ENCODE assay signal across 12 cellular contexts in genomic region chr19:3575949-3576673, GRCh38. TPM values are rescaled to one million over a fixed set of nuclear protein-coding genes. Genes with fewer than 3 reads are reported as not detected.
DNase-seq lines count a peak whose midpoint lies in the region; ATAC-seq, FAIRE-seq and TF ChIP-seq lines count a peak whose summit lies in the region.
"Had no signal": no experiment of that assay in that cellular context is flagged by ENCODE, and none has a peak within 500 bp of the region (broad histone marks: within the 10 kb centered on the region; RNA-seq: fewer than 3 reads in every experiment).

No MANE protein-coding gene starts in this region.

- FAIRE-seq in GM12878 (lab: Jason Lieb, UNC): no peak
- FAIRE-seq: endometrium had no signal

- no peak for TF ChIP-seq EP300 in GM12878 (IDR thresholded peaks at IDR 0.05; ENCODE audit: borderline replicate concordance in 1 of 2, control insufficient read depth in 1 of 2, low read depth in 2 of 2, low read length in 2 of 2)

- H4K20me1 ChIP-seq in GM12878 (ENCODE audit: control insufficient read depth, insufficient read depth): no peaks in the 10 kb centered on the region

- peaks cover 3% of the 10 kb centered on the region for H3K79me2 ChIP-seq in GM12878 (ENCODE audit: control insufficient read depth, insufficient read depth, low read length)

- ATAC-seq in GM12878: no peak
- ATAC-seq in GM21360 (IDR thresholded peaks at IDR 0.05; ENCODE audit: unreplicated experiment): no peak
- ATAC-seq in activated CD8-positive, alpha-beta memory T cell treated with anti-CD3 and anti-CD28 coated beads, Interleukin-2, amount 10 ng/mL, durations not matched to agents 7 days and 5 days: no peak

- H3K4me1 ChIP-seq in GM12878 (ENCODE audit: control insufficient read depth, insufficient read depth, low read length): peaks cover 3% of the 10 kb centered on the region

- H3K27me3 Mint-ChIP-seq in activated CD8-positive, alpha-beta memory T cell treated with anti-CD3 and anti-CD28 coated beads, Interleukin-2, amount 10 ng/mL, durations not matched to agents 7 days and 5 days: no peaks in the 10 kb centered on the region
- H3K27me3 Mint-ChIP-seq: activated naive CD8-positive, alpha-beta T cell treated with anti-CD3 and anti-CD28 coated beads for 36 hours had no signal

- WGBS in GM12878 (ENCODE audit: insufficient coverage, insufficient replicate concordance, low lambda C conversion rate, missing lambda C conversion rate): 91% methylated on average over 26 of the region's 29 CpGs

- POLR2A ChIA-PET in GM12878 (lab: Charles Lee) (no interaction called here), GM10248 (lab: Yijun Ruan, JAX) (no interaction called here)

- H3K9me3 ChIP-seq in GM12878 (replicated peaks; ENCODE audit: control insufficient read depth, insufficient read depth, low read length) (no peaks in the 10 kb centered on the region), iPS-18c (ENCODE audit: control insufficient read depth, insufficient read depth, low read length) (no peaks in the 10 kb centered on the region)

- intact Hi-C loops in GM12878 (cut with micrococcal nuclease; ENCODE audit: unreplicated experiment): no loop called here

- RAD21 ChIA-PET in GM12878 (lab: Charles Lee; ENCODE audit: unreplicated experiment): no interaction called here

- CTCF ChIA-PET in GM12878 (lab: Yijun Ruan, JAX): interaction anchor here (0.8 to 1.0 kb wide), 2 partner anchors 9 to 271 kb away, joined by 3 to 4 read pairs; partner anchors contain the start of gene GIPC3
- CTCF ChIA-PET in activated CD8-positive, alpha-beta memory T cell treated with anti-CD3 and anti-CD28 coated beads, Interleukin-2, amount 10 ng/mL, durations not matched to agents 7 days and 5 days (lab: Charles Lee): interaction anchor here (1.2 to 1.5 kb wide), 3 partner anchors 19 to 29 kb away, joined by 4 to 7 read pairs (median 5); partner anchors contain the start of gene MFSD12
- CTCF ChIA-PET in GM10248 (lab: Yijun Ruan, JAX): interaction anchor here (1.3 to 1.7 kb wide), 2 partner anchors 10 to 19 kb away, joined by 3 to 5 read pairs; partner anchors contain the start of gene MFSD12

- no peaks in the 10 kb centered on the region for H3K27me3 ChIP-seq in GM12878 (replicated peaks in 1 of 2; ENCODE audit: control insufficient read depth in 2 of 2, insufficient read depth in 2 of 2, low read length in 1 of 2)

- no peaks in the 10 kb centered on the region; a peak in 2 of 4 replicates for H3K36me3 ChIP-seq in GM12878 (ENCODE audit: control insufficient read depth in 2 of 2, insufficient read depth in 2 of 2, low read length in 1 of 2)

- no peak overlapping the region for H3K27ac ChIP-seq in GM12878 (ENCODE audit: control insufficient read depth, insufficient read depth)

- H3K9me3 Mint-ChIP-seq in activated CD8-positive, alpha-beta memory T cell treated with anti-CD3 and anti-CD28 coated beads, Interleukin-2, amount 10 ng/mL, durations not matched to agents 7 days and 5 days (ENCODE audit: low read depth): no peaks in the 10 kb centered on the region
- H3K9me3 Mint-ChIP-seq: activated naive CD8-positive, alpha-beta T cell treated with anti-CD3 and anti-CD28 coated beads for 36 hours had no signal

- DNase-seq in H4 (ENCODE audit: low spot score) (peak; percentile 2), GM12878 (ENCODE audit: low read depth, low spot score) (no peak), skeletal muscle cell (ENCODE audit: low read depth) (no peak), NCI-H1436 (lab: John Stamatoyannopoulos, UW) (no peak), GM10248 (ENCODE audit: extremely low spot score) (no peak)
- no peak for DNase-seq in activated CD8-positive, alpha-beta memory T cell treated with anti-CD3 and anti-CD28 coated beads, Interleukin-2, amount 10 ng/mL, durations not matched to agents 7 days and 5 days
- DNase-seq: activated naive CD8-positive, alpha-beta T cell treated with anti-CD3 and anti-CD28 coated beads for 36 hours; NCI-H1105; NCI-H774 had no signal

- no peak overlapping the region for H2AFZ ChIP-seq in GM12878 (ENCODE audit: control insufficient read depth, low read depth, low read length)

- TF ChIP-seq RAD21 in GM12878 (IDR thresholded peaks at IDR 0.05; ENCODE audit: insufficient read depth, low read depth, low read length): no peak

- in situ Hi-C loops in GM12878 (cut with MboI): no loop called here

- H3K4me3 Mint-ChIP-seq in activated CD8-positive, alpha-beta memory T cell treated with anti-CD3 and anti-CD28 coated beads, Interleukin-2, amount 10 ng/mL, durations not matched to agents 7 days and 5 days: no peak overlapping the region
- H3K4me3 Mint-ChIP-seq: activated naive CD8-positive, alpha-beta T cell treated with anti-CD3 and anti-CD28 coated beads for 36 hours had no signal

- no peak overlapping the region for H3K27ac Mint-ChIP-seq in activated CD8-positive, alpha-beta memory T cell treated with anti-CD3 and anti-CD28 coated beads, Interleukin-2, amount 10 ng/mL, durations not matched to agents 7 days and 5 days
- H3K27ac Mint-ChIP-seq: activated naive CD8-positive, alpha-beta T cell treated with anti-CD3 and anti-CD28 coated beads for 36 hours had no signal

- TF ChIP-seq POLR2A in GM12878 (IDR thresholded peaks at IDR 0.05; ENCODE audit: low read depth, low read length): no peak; the same call in 1 of the 2 replicates

- H3K4me1 Mint-ChIP-seq in activated CD8-positive, alpha-beta memory T cell treated with anti-CD3 and anti-CD28 coated beads, Interleukin-2, amount 10 ng/mL, durations not matched to agents 7 days and 5 days: peaks cover 9% of the 10 kb centered on the region

- TF ChIP-seq CTCF in GM12878 (IDR thresholded peaks at IDR 0.05 in 2 of 3, conservative IDR thresholded peaks at IDR 0.05 in 1 of 3; ENCODE audit: control insufficient read depth in 2 of 3, extremely low read depth in 1 of 3, insufficient read depth in 1 of 3, low read depth in 3 of 3, low read length in 3 of 3): no peak
- no peak for TF ChIP-seq CTCF in GM10248 (IDR thresholded peaks at IDR 0.05; ENCODE audit: control extremely low read depth, extremely low read depth, low read depth, missing control alignments)

- BruUV-seq in GM12878 (replicated peaks; lab: Mats Ljungman, UMichigan): no TSS peak

- H3K9ac ChIP-seq in GM12878 (ENCODE audit: control insufficient read depth, insufficient read depth, low read length): no peak overlapping the region

- H3K4me3 ChIP-seq in GM12878: no peak overlapping the region
- H3K4me3 ChIP-seq in iPS-18c (ENCODE audit: insufficient read depth, low read depth, low read length): peak overlapping the region; percentile 65
- H3K4me3 ChIP-seq in skeletal muscle cell (ENCODE audit: low read depth, low read length): peak overlapping the region; percentile 34

- no peak overlapping the region for H3K4me2 ChIP-seq in GM12878 (ENCODE audit: control insufficient read depth, insufficient read depth)

- H3K36me3 Mint-ChIP-seq in activated CD8-positive, alpha-beta memory T cell treated with anti-CD3 and anti-CD28 coated beads, Interleukin-2, amount 10 ng/mL, durations not matched to agents 7 days and 5 days: peaks cover 10% of the 10 kb centered on the region

- SMC1A ChIA-PET in GM12878 (lab: Charles Lee; ENCODE audit: uncharacterized antibody, unreplicated experiment): no interaction called here

RNA-seq across cellular contexts. Expression of gene HMG20B, which starts 3.4 kb away (rescaled TPM):
- total RNA-seq in H4 (2014; rRNA removed; shearing (Covaris generic)): 72.2 and 90.8 TPM in 2 replicates
- total RNA-seq in GM12878 (2013; cell fraction: nucleolus; rRNA removed): 16.4 and 20.5 TPM in 2 replicates
- total RNA-seq in GM12878 (2014; rRNA removed): 62.9 and 68.5 TPM in 2 replicates
- total RNA-seq in GM12878 (2014; rRNA removed; fragmentation: Illumina TruSeq; extraction: Trizol): 21.8 and 22.5 TPM in 2 replicates
- 80.9 and 86.4 TPM in 2 replicates for total RNA-seq in GM12878 (2021)
- 20.6 TPM for polyA plus RNA-seq in GM12878 (2011; ENCODE audit: low read depth)
- polyA plus RNA-seq in GM12878 (2011; rRNA removed): 22.7 and 30.4 TPM in 2 replicates
- 33.5 and 57.7 TPM in 2 replicates for polyA plus RNA-seq in GM12878 (2011; cell fraction: cytosol; rRNA removed)
- polyA plus RNA-seq in GM12878 (2011; cell fraction: nucleus; rRNA removed): 106 and 137 TPM in 2 replicates
- polyA plus RNA-seq in GM12878 (2012): 52.1 and 53.5 TPM in 2 replicates
- polyA plus RNA-seq in GM12878 (2014; fragmentation: Illumina TruSeq; extraction: Trizol): 7.8 and 12.9 TPM in 2 replicates
- 1 to 10 TPM in 1 of 2 experiments, under 1 TPM in 1; 0.37 to 1.8 TPM for polyA plus RNA-seq in GM12878 (2014; fragmentation: Nextera tagmentation; extraction: Ambion mirVana)
- polyA plus RNA-seq in GM12878 (2014; rRNA removed): 92.7 and 104 TPM in 2 replicates
- polyA plus RNA-seq in GM12878 (2016; fragmentation: Nextera tagmentation; extraction: Ambion mirVana): 10 to 100 TPM; 63.6 to 69.1 TPM
- polyA minus RNA-seq in GM12878 (2011; rRNA and poly(A)+ RNA removed): 4.9 and 10.6 TPM in 2 replicates
- polyA minus RNA-seq in GM12878 (2011; cell fraction: cytosol; rRNA and poly(A)+ RNA removed): 21.8 and 28.1 TPM in 2 replicates
- 8.1 and 14.1 TPM in 2 replicates for polyA minus RNA-seq in GM12878 (2011; cell fraction: nucleus; rRNA and poly(A)+ RNA removed)
- total RNA-seq in activated CD8-positive, alpha-beta memory T cell treated with anti-CD3 and anti-CD28 coated beads, Interleukin-2, amount 10 ng/mL, durations not matched to agents 7 days and 5 days: 10 to 100 TPM; 50.7 to 51.7 TPM

RNA-seq across cellular contexts. Expression of gene GIPC3, which starts 9.2 kb away (rescaled TPM):
- total RNA-seq in H4 (2014; rRNA removed; shearing (Covaris generic)): not detected in 2 replicates
- not detected in 2 replicates for total RNA-seq in GM12878 (2013; cell fraction: nucleolus; rRNA removed)
- not detected in 2 replicates for total RNA-seq in GM12878 (2014; rRNA removed)
- not detected in 2 replicates for total RNA-seq in GM12878 (2014; rRNA removed; fragmentation: Illumina TruSeq; extraction: Trizol)
- total RNA-seq in GM12878 (2021): not detected in 2 replicates
- polyA plus RNA-seq in GM12878 (2011; ENCODE audit: low read depth): 0.07 TPM
- not detected in 2 replicates for polyA plus RNA-seq in GM12878 (2011; rRNA removed)
- polyA plus RNA-seq in GM12878 (2011; cell fraction: cytosol; rRNA removed): not detected in 2 replicates
- polyA plus RNA-seq in GM12878 (2011; cell fraction: nucleus; rRNA removed): not detected in 2 replicates
- 0.08 and 0.13 TPM in 2 replicates for polyA plus RNA-seq in GM12878 (2012)
- polyA plus RNA-seq in GM12878 (2014; fragmentation: Illumina TruSeq; extraction: Trizol): not detected in 2 replicates
- polyA plus RNA-seq in GM12878 (2014; fragmentation: Nextera tagmentation; extraction: Ambion mirVana): not detected
- not detected in 2 replicates for polyA plus RNA-seq in GM12878 (2014; rRNA removed)
- not detected for polyA plus RNA-seq in GM12878 (2016; fragmentation: Nextera tagmentation; extraction: Ambion mirVana)
- not detected in 2 replicates for polyA minus RNA-seq in GM12878 (2011; rRNA and poly(A)+ RNA removed)
- polyA minus RNA-seq in GM12878 (2011; cell fraction: cytosol; rRNA and poly(A)+ RNA removed): not detected in 2 replicates
- not detected in 2 replicates for polyA minus RNA-seq in GM12878 (2011; cell fraction: nucleus; rRNA and poly(A)+ RNA removed)
- under 1 TPM; 0.15 to 0.23 TPM for total RNA-seq in activated CD8-positive, alpha-beta memory T cell treated with anti-CD3 and anti-CD28 coated beads, Interleukin-2, amount 10 ng/mL, durations not matched to agents 7 days and 5 days

RNA-seq across cellular contexts. Expression of gene MFSD12, which starts 18.7 kb away (rescaled TPM):
- 32.1 and 55.1 TPM in 2 replicates for total RNA-seq in H4 (2014; rRNA removed; shearing (Covaris generic))
- total RNA-seq in GM12878 (2013; cell fraction: nucleolus; rRNA removed): 108 and 117 TPM in 2 replicates
- total RNA-seq in GM12878 (2014; rRNA removed) (49.1 and 50.5 TPM in 2 replicates), GM12878 (2014; rRNA removed; fragmentation: Illumina TruSeq; extraction: Trizol) (14.2 and 15.3 TPM in 2 replicates), GM12878 (2021) (56.3 and 65.9 TPM in 2 replicates)
- polyA plus RNA-seq in GM12878 (2011; ENCODE audit: low read depth): 6.7 TPM
- polyA plus RNA-seq in GM12878 (2011; rRNA removed) (8.4 and 18.2 TPM in 2 replicates), GM12878 (2014; fragmentation: Illumina TruSeq; extraction: Trizol) (6.6 and 13.8 TPM in 2 replicates), GM12878 (2014; fragmentation: Nextera tagmentation; extraction: Ambion mirVana) (1 to 10 TPM in 1 of 2 experiments, under 1 TPM in 1; 0.58 to 1.9 TPM), GM12878 (2014; rRNA removed) (53.8 and 71.4 TPM in 2 replicates), GM12878 (2016; fragmentation: Nextera tagmentation; extraction: Ambion mirVana) (10 to 100 TPM in 1 of 2 experiments, 1 to 10 TPM in 1; 7.3 to 25.0 TPM)
- 24.8 and 37.2 TPM in 2 replicates for polyA plus RNA-seq in GM12878 (2011; cell fraction: cytosol; rRNA removed)
- 98.5 and 132 TPM in 2 replicates for polyA plus RNA-seq in GM12878 (2011; cell fraction: nucleus; rRNA removed)
- polyA plus RNA-seq in GM12878 (2012): 28.8 and 29.4 TPM in 2 replicates
- polyA minus RNA-seq in GM12878 (2011; rRNA and poly(A)+ RNA removed): 15.9 and 23.6 TPM in 2 replicates
- polyA minus RNA-seq in GM12878 (2011; cell fraction: cytosol; rRNA and poly(A)+ RNA removed): 25.9 and 34.3 TPM in 2 replicates
- polyA minus RNA-seq in GM12878 (2011; cell fraction: nucleus; rRNA and poly(A)+ RNA removed): 17.0 and 35.6 TPM in 2 replicates
- total RNA-seq in activated CD8-positive, alpha-beta memory T cell treated with anti-CD3 and anti-CD28 coated beads, Interleukin-2, amount 10 ng/mL, durations not matched to agents 7 days and 5 days: 10 to 100 TPM; 54.8 to 71.4 TPM

RNA-seq across cellular contexts. Expression of gene TBXA2R, which starts 30.6 kb away (rescaled TPM):
- total RNA-seq in H4 (2014; rRNA removed; shearing (Covaris generic)): 1.6 TPM in 1 of 2 replicates, not detected in the other
- total RNA-seq in GM12878 (2013; cell fraction: nucleolus; rRNA removed): 0.34 and 1.2 TPM in 2 replicates
- not detected in 2 replicates for total RNA-seq in GM12878 (2014; rRNA removed)
- not detected in 2 replicates for total RNA-seq in GM12878 (2014; rRNA removed; fragmentation: Illumina TruSeq; extraction: Trizol)
- total RNA-seq in GM12878 (2021): not detected in 2 replicates
- not detected for polyA plus RNA-seq in GM12878 (2011; ENCODE audit: low read depth)
- 0.03 TPM in 1 of 2 replicates, not detected in the other for polyA plus RNA-seq in GM12878 (2011; rRNA removed)
- polyA plus RNA-seq in GM12878 (2011; cell fraction: cytosol; rRNA removed): 0.05 and 0.06 TPM in 2 replicates
- polyA plus RNA-seq in GM12878 (2011; cell fraction: nucleus; rRNA removed): 0.12 and 0.13 TPM in 2 replicates
- polyA plus RNA-seq in GM12878 (2012): 0.10 and 0.14 TPM in 2 replicates
- polyA plus RNA-seq in GM12878 (2014; fragmentation: Illumina TruSeq; extraction: Trizol): 0.03 TPM in 1 of 2 replicates, not detected in the other
- not detected for polyA plus RNA-seq in GM12878 (2014; fragmentation: Nextera tagmentation; extraction: Ambion mirVana)
- polyA plus RNA-seq in GM12878 (2014; rRNA removed): 0.10 TPM in 1 of 2 replicates, not detected in the other
- polyA plus RNA-seq in GM12878 (2016; fragmentation: Nextera tagmentation; extraction: Ambion mirVana): not detected
- not detected in 2 replicates for polyA minus RNA-seq in GM12878 (2011; rRNA and poly(A)+ RNA removed)
- polyA minus RNA-seq in GM12878 (2011; cell fraction: cytosol; rRNA and poly(A)+ RNA removed): not detected in 2 replicates
- not detected in 2 replicates for polyA minus RNA-seq in GM12878 (2011; cell fraction: nucleus; rRNA and poly(A)+ RNA removed)
- total RNA-seq in activated CD8-positive, alpha-beta memory T cell treated with anti-CD3 and anti-CD28 coated beads, Interleukin-2, amount 10 ng/mL, durations not matched to agents 7 days and 5 days: under 1 TPM; 0.26 to 0.54 TPM

RNA-seq across cellular contexts. Expression of gene TEKTIP1, which starts 37.1 kb away (rescaled TPM):
- total RNA-seq in H4 (2014; rRNA removed; shearing (Covaris generic)): not detected in 2 replicates
- not detected in 2 replicates for total RNA-seq in GM12878 (2013; cell fraction: nucleolus; rRNA removed)
- total RNA-seq in GM12878 (2014; rRNA removed) (not detected in 2 replicates), GM12878 (2014; rRNA removed; fragmentation: Illumina TruSeq; extraction: Trizol) (not detected in 2 replicates), GM12878 (2021) (1.7 and 2.6 TPM in 2 replicates)
- polyA plus RNA-seq in GM12878 (2011; ENCODE audit: low read depth): not detected
- polyA plus RNA-seq in GM12878 (2011; rRNA removed) (0.18 TPM in 1 of 2 replicates, not detected in the other), GM12878 (2014; fragmentation: Illumina TruSeq; extraction: Trizol) (not detected in 2 replicates), GM12878 (2014; fragmentation: Nextera tagmentation; extraction: Ambion mirVana) (not detected), GM12878 (2014; rRNA removed) (0.69 and 1.1 TPM in 2 replicates), GM12878 (2016; fragmentation: Nextera tagmentation; extraction: Ambion mirVana) (under 1 TPM; 0.45 to 0.60 TPM)
- polyA plus RNA-seq in GM12878 (2011; cell fraction: cytosol; rRNA removed): 0.10 and 0.25 TPM in 2 replicates
- polyA plus RNA-seq in GM12878 (2011; cell fraction: nucleus; rRNA removed): 5.2 and 5.7 TPM in 2 replicates
- polyA plus RNA-seq in GM12878 (2012): 0.62 and 1.1 TPM in 2 replicates
- polyA minus RNA-seq in GM12878 (2011; rRNA and poly(A)+ RNA removed): not detected in 2 replicates
- polyA minus RNA-seq in GM12878 (2011; cell fraction: cytosol; rRNA and poly(A)+ RNA removed): not detected in 2 replicates
- polyA minus RNA-seq in GM12878 (2011; cell fraction: nucleus; rRNA and poly(A)+ RNA removed): 0.77 TPM in 1 of 2 replicates, not detected in the other
- total RNA-seq in activated CD8-positive, alpha-beta memory T cell treated with anti-CD3 and anti-CD28 coated beads, Interleukin-2, amount 10 ng/mL, durations not matched to agents 7 days and 5 days: 1 to 10 TPM; 5.7 to 7.2 TPM
